Comparison of ENCODE assay signal across 21 cellular contexts in the genomic region with DNA sequence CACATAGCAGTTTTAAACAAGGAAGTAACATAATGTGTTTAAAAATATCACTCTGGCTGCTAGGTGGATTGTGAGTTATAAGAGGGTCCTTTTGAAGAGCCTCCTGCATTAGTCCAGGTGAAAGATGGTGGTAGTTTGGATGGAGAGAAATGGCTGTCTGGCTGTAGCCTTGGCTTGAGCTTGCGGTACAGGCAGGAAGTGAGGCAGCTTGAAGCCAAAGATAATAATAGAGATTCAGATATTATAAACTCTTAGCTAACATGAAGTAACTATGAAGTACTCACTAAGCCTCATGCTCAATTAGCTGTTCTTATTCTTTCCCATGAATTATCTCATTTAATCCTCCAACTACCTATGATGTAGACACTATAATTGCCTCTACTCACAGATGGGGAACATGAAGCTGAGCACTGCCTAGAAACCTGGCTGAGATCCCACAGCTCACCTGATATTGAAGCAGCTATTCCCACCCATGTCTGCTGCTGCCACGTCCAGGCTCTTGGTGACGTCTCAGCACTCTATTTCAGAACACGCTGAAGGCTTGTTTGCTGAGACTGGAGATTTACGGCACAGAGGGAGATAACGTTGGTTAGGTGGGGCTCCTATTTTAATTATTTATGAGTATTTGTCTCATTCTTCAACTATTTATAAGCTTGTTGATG. TPM values are rescaled to one million over a fixed set of nuclear protein-coding genes. Genes with fewer than 3 reads are reported as not detected.
A peak's percentile ranks its signal among the peaks of the same experiment; 100 is the strongest.
DNase-seq lines count a peak whose midpoint lies in the region; ATAC-seq and TF ChIP-seq lines count a peak whose summit lies in the region.
"Had no signal": no experiment of that assay in that cellular context is flagged by ENCODE, and none has a peak within 500 bp of the region (broad histone marks: within the 10 kb centered on the region; RNA-seq: fewer than 3 reads in every experiment).

No MANE protein-coding gene starts in this region.

- ATAC-seq in heart left ventricle, result peak in 3 of 4 donors; percentile 32 to 77 (median 63)
- peak; percentile 33 for ATAC-seq in left colon
- no peak for ATAC-seq in GM18873 (IDR thresholded peaks at IDR 0.05; ENCODE audit: low FRiP score, unreplicated experiment)
- ATAC-seq: SK-N-SH treated with all-trans-retinoic acid at 6 μM for 48 hours had no signal

- intact Hi-C loops in heart left ventricle (cut with DNase I) (no loop called here), left colon (cut with DNase I, micrococcal nuclease) (no loop called here), uterus (cut with DNase I; ENCODE audit: low total_unique reads) (no loop called here)

- H3K27me3 ChIP-seq in heart left ventricle, result no peaks in the 10 kb centered on the region
- peaks cover 0 to 1% of the 10 kb centered on the region in 2 donors for H3K27me3 ChIP-seq in stomach smooth muscle (ENCODE audit: control insufficient read depth in 1 of 2, insufficient read depth in 2 of 2, low read length in 2 of 2)
- peaks cover 34% of the 10 kb centered on the region for H3K27me3 ChIP-seq in WERI-Rb-1 (ENCODE audit: insufficient read depth, low read depth, severe bottlenecking)
- H3K27me3 ChIP-seq in uterus, result no peaks in the 10 kb centered on the region

- peak overlapping the region; percentile 46 to 89 (median 69) for H3K27ac ChIP-seq in heart left ventricle
- H3K27ac ChIP-seq in stomach smooth muscle (ENCODE audit: low read length), result peak overlapping the region; percentile 18
- no peak overlapping the region for H3K27ac ChIP-seq in WERI-Rb-1
- no peak overlapping the region for H3K27ac ChIP-seq in uterus
- H3K27ac ChIP-seq: C4-2B had no signal

- no peak for TF ChIP-seq POLR2A in heart left ventricle (IDR thresholded peaks at IDR 0.05)
- no peak for TF ChIP-seq POLR2A in uterus (IDR thresholded peaks at IDR 0.05)

- TF ChIP-seq CTCF in cardiac fibroblast (IDR thresholded peaks at IDR 0.05; ENCODE audit: low read depth, low read length) (no peak), heart left ventricle (IDR thresholded peaks at IDR 0.05) (no peak), WERI-Rb-1 (IDR thresholded peaks at IDR 0.05; ENCODE audit: low read depth, low read length) (no peak), uterus (IDR thresholded peaks at IDR 0.05) (no peak)

- DNase-seq in cardiac fibroblast (ENCODE audit: low read depth in 2 of 2) (peak; percentile 2 to 31), heart left ventricle (no peak), left colon (no peak), WERI-Rb-1 (no peak), GF-D8 (lab: John Stamatoyannopoulos, UW) (no peak), uterus (no peak)
- DNase-seq: ACHN, AML-193, Karpas-422, NCI-H1436, NCI-H2029, NCI-H2171, NCI-H446, SHP77 treated with DMSO at 0.1 percent for 48 hours had no signal

- H3K4me3 ChIP-seq in cardiac fibroblast (replicated peaks in 1 of 2; ENCODE audit: low read depth in 2 of 2, low read length in 2 of 2) (no peak overlapping the region), heart left ventricle (no peak overlapping the region), stomach smooth muscle (ENCODE audit: low read length in 2 of 2) (no peak overlapping the region), WERI-Rb-1 (ENCODE audit: low read depth, low read length) (no peak overlapping the region), uterus (no peak overlapping the region)

- H3K36me3 ChIP-seq in heart left ventricle (no peaks in the 10 kb centered on the region), stomach smooth muscle (ENCODE audit: control insufficient read depth in 2 of 2, insufficient read depth in 2 of 2, low read length in 2 of 2) (no peaks in the 10 kb centered on the region), WERI-Rb-1 (no peaks in the 10 kb centered on the region), uterus (no peaks in the 10 kb centered on the region)

- H3K4me1 ChIP-seq in heart left ventricle (peaks cover 0 to 24% (median 13%) of the 10 kb centered on the region in 12 donors), stomach smooth muscle (ENCODE audit: control insufficient read depth, insufficient read depth, low read length) (peaks cover 3% of the 10 kb centered on the region), uterus (no peaks in the 10 kb centered on the region)

- no peak overlapping the region for H3K9ac ChIP-seq in stomach smooth muscle (ENCODE audit: low read length in 2 of 2)

- H3K9me3 ChIP-seq in heart left ventricle, result no peaks in the 10 kb centered on the region
- H3K9me3 ChIP-seq in stomach smooth muscle (ENCODE audit: control insufficient read depth in 2 of 2, low read length in 2 of 2), result no peaks in the 10 kb centered on the region
- H3K9me3 ChIP-seq in WERI-Rb-1 (ENCODE audit: severe bottlenecking), result no peaks in the 10 kb centered on the region
- H3K9me3 ChIP-seq in uterus, result no peaks in the 10 kb centered on the region

- WGBS in heart left ventricle, 4 donors, result 58 to 66% (median 65%) methylated on average over 6 of the region's 6 CpGs

RNA-seq across cellular contexts. Expression of a gene that starts 10.4 kb away (rescaled TPM):
- not detected for total RNA-seq in heart left ventricle
- not detected for polyA plus RNA-seq in heart left ventricle
- total RNA-seq in left colon, result not detected
- total RNA-seq in uterus, result not detected
- total RNA-seq: MCF 10A, OCI-LY7 had no signal
- polyA plus RNA-seq: IgD-negative memory B cell had no signal

Comparison
In these comparisons a context has a peak if more than half of its experiments do, and no peak if none do; other contexts are left out.
1. DNase-seq: peak in cardiac fibroblast (2 of 2); none in heart left ventricle (0 of 5), left colon (0 of 2), WERI-Rb-1 (single experiment), GF-D8 (single experiment) and uterus (0 of 2).
2. H3K27ac ChIP-seq: peak in heart left ventricle (12 of 12) and stomach smooth muscle (single experiment); none in WERI-Rb-1 (single experiment) and uterus (0 of 2).